9 cellular contexts compared by ENCODE assay signal in the genomic region with DNA sequence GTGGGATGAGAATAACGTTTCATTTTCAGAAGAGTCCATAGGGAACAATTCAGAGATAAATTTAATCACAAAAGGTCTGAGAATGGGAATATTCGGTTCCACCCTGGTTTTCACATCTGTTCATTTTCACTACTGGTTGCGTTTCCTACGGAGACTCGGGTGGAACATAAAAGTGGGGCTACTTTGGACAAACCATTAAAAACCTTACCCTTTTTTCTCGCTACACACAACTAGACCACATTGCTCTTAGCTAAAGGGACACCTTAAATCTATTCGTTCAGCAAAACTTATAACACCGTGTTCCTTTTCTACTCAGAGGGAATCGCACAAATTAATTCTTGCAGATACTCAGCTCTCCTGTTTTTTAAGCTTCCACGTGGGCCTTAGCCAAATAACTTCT. TPM values are rescaled to one million over a fixed set of nuclear protein-coding genes. Genes with fewer than 3 reads are reported as not detected.
DNase-seq lines count a peak whose midpoint lies in the region; ATAC-seq, FAIRE-seq and TF ChIP-seq lines count a peak whose summit lies in the region.
"Had no signal": no experiment of that assay in that cellular context is flagged by ENCODE, and none has a peak within 500 bp of the region (broad histone marks: within the 10 kb centered on the region; RNA-seq: fewer than 3 reads in every experiment).

No MANE protein-coding gene starts in this region.

- H3K79me1 ChIP-seq in H1 (ENCODE audit: low read depth, low read length), result peaks cover 7% of the 10 kb centered on the region; the same call in 1 of the 2 replicates

- no peak overlapping the region for H2BK5ac ChIP-seq in H1 (ENCODE audit: low read depth, low read length)

- H3K79me2 ChIP-seq in Loucy (ENCODE audit: insufficient read depth, low read length) (peaks cover 86% of the 10 kb centered on the region), H1 (ENCODE audit: control insufficient read depth in 1 of 2, insufficient read depth in 2 of 2, low read length in 2 of 2) (peaks cover 3 to 35% of the 10 kb centered on the region in 2 experiments)

- no peak overlapping the region for H3K23ac ChIP-seq in H1 (ENCODE audit: insufficient read length)

- ATAC-seq in HG03432 (IDR thresholded peaks at IDR 0.05; ENCODE audit: unreplicated experiment) (no peak), esophagus mucosa (no peak), GM19397 (IDR thresholded peaks at IDR 0.05; ENCODE audit: unreplicated experiment) (no peak)

- H3K9me2 ChIP-seq in Loucy (replicated peaks; ENCODE audit: low read depth, low read length), result no peaks in the 10 kb centered on the region

- peaks cover 54% of the 10 kb centered on the region for H3K4me1 ChIP-seq in Loucy (ENCODE audit: insufficient read depth, low read length, poor library complexity, severe bottlenecking)
- peaks cover 5 to 9% (median 7%) of the 10 kb centered on the region in 4 experiments; a peak in 6 of 7 replicates for H3K4me1 ChIP-seq in H1 (replicated peaks in 1 of 4; ENCODE audit: control insufficient read depth in 3 of 4, insufficient read depth in 4 of 4, low read length in 3 of 4)
- H3K4me1 ChIP-seq in neutrophil (ENCODE audit: control insufficient read depth in 1 of 2, insufficient read depth in 1 of 2, low read depth in 1 of 2, low read length in 1 of 2), result peaks cover 44% of the 10 kb centered on the region in 2 experiments

- H4K5ac ChIP-seq in H1 (ENCODE audit: insufficient read length, low read depth, low read length), result no peak overlapping the region

- TF ChIP-seq RAD21 in H1 (IDR thresholded peaks at IDR 0.05 in 1 of 2, conservative IDR thresholded peaks at IDR 0.05 in 1 of 2; ENCODE audit: low read depth in 2 of 2, low read length in 2 of 2), result no peak

- H3K27me3 ChIP-seq in Loucy (ENCODE audit: insufficient read depth, low read length, poor library complexity, severe bottlenecking), result no peaks in the 10 kb centered on the region
- H3K27me3 ChIP-seq in H1 (replicated peaks in 1 of 4; ENCODE audit: control insufficient read depth in 3 of 4, extremely low read depth in 1 of 4, insufficient read depth in 3 of 4, low read length in 3 of 4), result peaks cover 0 to 13% (median 8%) of the 10 kb centered on the region in 4 experiments; a peak in 5 of 7 replicates
- H3K27me3 ChIP-seq in neutrophil, result no peaks in the 10 kb centered on the region

- no peak overlapping the region for H4K91ac ChIP-seq in H1 (replicated peaks; ENCODE audit: insufficient read length, low read length)

- H3K56ac ChIP-seq in H1 (replicated peaks; ENCODE audit: insufficient read length, low read depth, low read length), result no peak overlapping the region

- H2BK20ac ChIP-seq in H1 (ENCODE audit: low read length), result no peak overlapping the region

- H4K20me1 ChIP-seq in Loucy (ENCODE audit: insufficient read depth, low read length, poor library complexity, severe bottlenecking) (peaks cover 38% of the 10 kb centered on the region), H1 (replicated peaks in 1 of 2; ENCODE audit: control insufficient read depth in 1 of 2, insufficient read depth in 2 of 2, low read length in 2 of 2) (peaks cover 4 to 12% of the 10 kb centered on the region in 2 experiments)

- H2BK120ac ChIP-seq in H1 (replicated peaks; ENCODE audit: low read depth, low read length), result no peak overlapping the region

- no peak for TF ChIP-seq POLR2A in H1 (IDR thresholded peaks at IDR 0.05; ENCODE audit: control extremely low read depth in 1 of 2, low read depth in 2 of 2, low read length in 2 of 2)

- H3K4me3 ChIP-seq in Loucy (ENCODE audit: low read length, poor library complexity, severe bottlenecking), result peak overlapping the region; percentile 93
- peak overlapping the region in 1 of 4 experiments; percentile 90; a peak in 2 of 8 replicates for H3K4me3 ChIP-seq in H1 (ENCODE audit: extremely low read depth in 1 of 4, insufficient read depth in 2 of 4, low read depth in 3 of 4, low read length in 4 of 4)
- no peak overlapping the region for H3K4me3 ChIP-seq in neutrophil (ENCODE audit: low read depth in 1 of 2, low read length in 1 of 2)

- H3K14ac ChIP-seq in H1 (ENCODE audit: insufficient read length), result no peak overlapping the region

- no peak for TF ChIP-seq EP300 in H1 (IDR thresholded peaks at IDR 0.05; ENCODE audit: borderline replicate concordance in 1 of 2, low read depth in 2 of 2, low read length in 2 of 2)

- peak overlapping the region; percentile 98; the same call in 1 of the 2 replicates for H3K27ac ChIP-seq in C4-2B
- no peak overlapping the region for H3K27ac ChIP-seq in H1 (ENCODE audit: low read depth, low read length)
- H3K27ac ChIP-seq in neutrophil, result peak overlapping the region; percentile 90

- H3K4ac ChIP-seq in H1 (replicated peaks; ENCODE audit: insufficient read length, low read depth, low read length), result no peak overlapping the region

- no peak for FAIRE-seq in H1 (lab: Jason Lieb, UNC)
- FAIRE-seq: small intestine had no signal

- no peaks in the 10 kb centered on the region for H3K9me3 ChIP-seq in Loucy (ENCODE audit: insufficient read depth, low read depth, low read length)
- H3K9me3 ChIP-seq in H1 (ENCODE audit: insufficient read depth in 2 of 2, low read depth in 1 of 2, low read length in 1 of 2), result no peaks in the 10 kb centered on the region
- H3K9me3 ChIP-seq in neutrophil, result no peaks in the 10 kb centered on the region

- POLR2A ChIA-PET in H1 (lab: Charles Lee; ENCODE audit: partially characterized antibody), result interaction anchor here (0.5 to 2.8 kb wide), 5 partner anchors 28 to 1293 kb away, joined by 3 to 9 read pairs (median 3); a partner anchor contains a TSS

- no peaks in the 10 kb centered on the region; the same call in 1 of the 2 replicates for H3F3A ChIP-seq in Loucy (ENCODE audit: low read depth)

- H3K36me3 ChIP-seq in Loucy (ENCODE audit: insufficient read depth, low read length), result peaks cover 7% of the 10 kb centered on the region; the same call in 1 of the 2 replicates
- peaks cover 3 to 9% (median 7%) of the 10 kb centered on the region in 4 experiments; a peak in 5 of 8 replicates for H3K36me3 ChIP-seq in H1 (ENCODE audit: control insufficient read depth in 2 of 4, insufficient read depth in 4 of 4, low read length in 3 of 4)
- H3K36me3 ChIP-seq in neutrophil, result peaks cover 13% of the 10 kb centered on the region

- no peak overlapping the region for H3K18ac ChIP-seq in H1 (ENCODE audit: extremely low read depth, low read length)

- CTCF ChIA-PET in H1 (lab: Charles Lee; ENCODE audit: partially characterized antibody), result interaction anchor here (0.6 to 7.4 kb wide), 22 partner anchors 15 to 491 kb away, joined by 3 to 120 read pairs (median 4); a partner anchor contains a TSS

- DNase-seq in H1 (ENCODE audit: low read depth in 1 of 2, low spot score in 2 of 2) (peak in 1 of 2 experiments; percentile 36), NCI-H748 (lab: John Stamatoyannopoulos, UW; ENCODE audit: unreplicated experiment) (no peak)

- H2BK15ac ChIP-seq in H1 (ENCODE audit: low read length), result no peak overlapping the region

- peak overlapping the region; percentile 81 for H3K9ac ChIP-seq in Loucy (ENCODE audit: low read depth, low read length, poor library complexity, severe bottlenecking)
- no peak overlapping the region for H3K9ac ChIP-seq in H1 (replicated peaks in 1 of 4; ENCODE audit: extremely low read depth in 1 of 4, low read depth in 3 of 4, low read length in 3 of 4)

- H4K8ac ChIP-seq in H1 (ENCODE audit: extremely low read depth, insufficient read depth, low read length), result no peak overlapping the region

- H2AK5ac ChIP-seq in H1 (ENCODE audit: low read depth, low read length), result no peak overlapping the region

- H2AFZ ChIP-seq in Loucy (ENCODE audit: low read length) (peak overlapping the region; percentile 90), H1 (ENCODE audit: low read length) (no peak overlapping the region)

- H2BK12ac ChIP-seq in H1 (ENCODE audit: low read depth, low read length), result no peak overlapping the region

- H3K4me2 ChIP-seq in Loucy (ENCODE audit: low read depth, low read length, poor library complexity, severe bottlenecking) (peak overlapping the region; percentile 100), H1 (ENCODE audit: insufficient read depth in 1 of 2, low read depth in 2 of 2, low read length in 2 of 2) (peak overlapping the region; percentile 43 to 85)

- WGBS in H1 (ENCODE audit: extremely low coverage in 1 of 2, insufficient coverage in 1 of 2, insufficient read length in 1 of 2, insufficient replicate concordance in 2 of 2, low coverage in 1 of 2, low lambda C conversion rate in 2 of 2, missing lambda C conversion rate in 1 of 2), 2 experiments, result 85% methylated on average over 10 of the region's 10 CpGs; no CpG with 5 or more reads in 1 of the 2 experiments

- peaks cover 23% of the 10 kb centered on the region for H3K23me2 ChIP-seq in H1 (ENCODE audit: low read depth, low read length)

- TF ChIP-seq CTCF in C4-2B (conservative IDR thresholded peaks at IDR 0.05), result no peak
- no peak for TF ChIP-seq CTCF in Loucy (conservative IDR thresholded peaks at IDR 0.05; ENCODE audit: low read length)
- no peak for TF ChIP-seq CTCF in H1 (IDR thresholded peaks at IDR 0.05; ENCODE audit: control extremely low read depth in 1 of 3, insufficient read depth in 1 of 3, low read depth in 1 of 3, low read length in 3 of 3)
- no peak for TF ChIP-seq CTCF in neutrophil (IDR thresholded peaks at IDR 0.05)

TF ChIP-seq in H1, 55 proteins besides CTCF, POLR2A, EP300 and RAD21 (continues in another document):
- TF ChIP-seq SP4 (IDR thresholded peaks at IDR 0.05; ENCODE audit: low read length), result no peak
- TF ChIP-seq KDM1A (IDR thresholded peaks at IDR 0.05; ENCODE audit: borderline replicate concordance, low read length), result no peak

RNA-seq across cellular contexts. Expression of a gene that starts 1.0 kb away (rescaled TPM):
- 54.2 and 58.7 TPM in 2 replicates for total RNA-seq in H1 (2021; fragmentation: NEBNext Ultra II Directional; extraction: Animal tissue kit (Norgen Biotek cat#: 25700))
- 21.0 and 30.0 TPM in 2 replicates for polyA plus RNA-seq in H1 (2011; rRNA removed)
- polyA plus RNA-seq in H1 (2011; cell fraction: cytosol; rRNA removed), result 33.7 TPM
- 23.5 TPM for polyA plus RNA-seq in H1 (2011; cell fraction: nucleus; rRNA removed)
- 26.8 to 43.7 TPM (median 29.3 TPM) in 4 replicates for polyA plus RNA-seq in H1 (2012, experiment 1 of 2)
- polyA plus RNA-seq in H1 (2012, experiment 2 of 2), result 6.0 TPM
- 37.4 TPM for polyA plus RNA-seq in H1 (2013, experiment 1 of 2)
- polyA plus RNA-seq in H1 (2013, experiment 2 of 2), result 36.9 TPM
- polyA minus RNA-seq in H1 (2011; rRNA and poly(A)+ RNA removed), result 49.3 and 51.2 TPM in 2 replicates
- 32.2 TPM for polyA minus RNA-seq in H1 (2011; cell fraction: cytosol; rRNA and poly(A)+ RNA removed)
- polyA minus RNA-seq in H1 (2011; cell fraction: nucleus; rRNA and poly(A)+ RNA removed), result 42.2 TPM
- 23.0 TPM for total RNA-seq in esophagus mucosa

RNA-seq across cellular contexts. Expression of a gene that starts 2.6 kb away (rescaled TPM):
- total RNA-seq in H1 (2021; fragmentation: NEBNext Ultra II Directional; extraction: Animal tissue kit (Norgen Biotek cat#: 25700)), result 9.2 and 9.3 TPM in 2 replicates
- 4.7 and 5.2 TPM in 2 replicates for polyA plus RNA-seq in H1 (2011; rRNA removed)
- polyA plus RNA-seq in H1 (2011; cell fraction: cytosol; rRNA removed), result 3.7 TPM
- polyA plus RNA-seq in H1 (2011; cell fraction: nucleus; rRNA removed), result 8.3 TPM
- polyA plus RNA-seq in H1 (2012, experiment 1 of 2), result 4.1 to 7.6 TPM (median 6.0 TPM) in 4 replicates
- polyA plus RNA-seq in H1 (2012, experiment 2 of 2), result 0.73 TPM
- polyA plus RNA-seq in H1 (2013, experiment 1 of 2), result 9.5 TPM
- 8.5 TPM for polyA plus RNA-seq in H1 (2013, experiment 2 of 2)
- 15.9 and 16.8 TPM in 2 replicates for polyA minus RNA-seq in H1 (2011; rRNA and poly(A)+ RNA removed)
- polyA minus RNA-seq in H1 (2011; cell fraction: cytosol; rRNA and poly(A)+ RNA removed), result 6.5 TPM
- polyA minus RNA-seq in H1 (2011; cell fraction: nucleus; rRNA and poly(A)+ RNA removed), result 24.7 TPM
- total RNA-seq in esophagus mucosa, result 22.8 TPM
